ENCODE assay signal across 26 cellular contexts in genomic region chr1:174623640-174624039, GRCh38.
"Had no signal": no experiment of that assay in that cellular context is flagged by ENCODE, and none has a peak within 500 bp of the region (broad histone marks: within the 10 kb centered on the region; RNA-seq: fewer than 3 reads in every experiment).

No MANE protein-coding gene starts in this region.

- H3K27ac Mint-ChIP-seq: naive thymus-derived CD4-positive, alpha-beta T cell; natural killer cell treated with Interleukin-12 subunit alpha and Interleukin-12 subunit beta and Interleukin-15 and Interleukin-18, amount 100 ng/mL, for 72 hours; progenitor cell of endocrine pancreas; stimulated activated memory B cell treated with anti-CD40 and anti-IgM and Interleukin-4, amounts not matched to agents 10 μg/mL and 1 μg/mL and 100 μg/mL, for 72 hours; stimulated activated naive CD8-positive, alpha-beta T cell treated with anti-CD3 and anti-CD28 coated beads, Interleukin-15, amount 100 ng/mL, for 72 hours; type B pancreatic cell had no signal

- DNase-seq: islet precursor cell; kidney glomerular epithelial cell; left cardiac atrium; left ventricle myocardium inferior; mesendoderm; midbrain; mucosa of descending colon; naive thymus-derived CD4-positive, alpha-beta T cell; ovary; retina; right lobe of liver; stimulated activated CD4-positive, alpha-beta T cell treated with anti-CD3 and anti-CD28 coated beads, Interleukin-1b, Interleukin-23, amount 100 ng/mL, for 48 hours; stimulated activated CD4-positive, alpha-beta T cell treated with anti-CD3 and anti-CD28 coated beads, Interleukin-2, amount 100 ng/mL, for 48 hours; stimulated activated CD4-positive, alpha-beta T cell treated with anti-CD3 and anti-CD28 coated beads, Interleukin-4, amount 100 ng/mL, for 4 hours; stimulated activated CD8-positive, alpha-beta memory T cell treated with anti-CD3 and anti-CD28 coated beads, Interleukin-4, amount 100 ng/mL, for 48 hours; stimulated activated naive CD4-positive, alpha-beta T cell treated with Interleukin-2 at 50 U/mL for 16 hours; stimulated activated naive CD8-positive, alpha-beta T cell treated with anti-CD3 and anti-CD28 coated beads, Interleukin-15, amount 100 ng/mL, for 72 hours; substantia nigra; uterus had no signal

- H3K27me3 ChIP-seq: ovary, right lobe of liver, tibial nerve, uterus had no signal

- H3K4me1 ChIP-seq: left ventricle myocardium inferior, tibial nerve, uterus had no signal

- H3K4me3 ChIP-seq: left ventricle myocardium inferior, lung, mucosa of descending colon, ovary, right lobe of liver, smooth muscle cell, tibial nerve, uterus had no signal

- H3K27me3 Mint-ChIP-seq: naive thymus-derived CD4-positive, alpha-beta T cell; natural killer cell treated with Interleukin-12 subunit alpha and Interleukin-12 subunit beta and Interleukin-15 and Interleukin-18, amount 100 ng/mL, for 72 hours; progenitor cell of endocrine pancreas; stimulated activated memory B cell treated with anti-CD40 and anti-IgM and Interleukin-4, amounts not matched to agents 10 μg/mL and 1 μg/mL and 100 μg/mL, for 72 hours; stimulated activated naive CD8-positive, alpha-beta T cell treated with anti-CD3 and anti-CD28 coated beads, Interleukin-15, amount 100 ng/mL, for 72 hours; type B pancreatic cell had no signal

- H3K27ac ChIP-seq: left ventricle myocardium inferior, ovary, right lobe of liver, tibial nerve, uterus had no signal

- H3K4me1 Mint-ChIP-seq: stimulated activated memory B cell treated with anti-CD40 and anti-IgM and Interleukin-4, amounts not matched to agents 10 μg/mL and 1 μg/mL and 100 μg/mL, for 72 hours; stimulated activated naive CD8-positive, alpha-beta T cell treated with anti-CD3 and anti-CD28 coated beads, Interleukin-15, amount 100 ng/mL, for 72 hours had no signal

- H3K9me3 ChIP-seq: mucosa of descending colon, ovary, right lobe of liver, uterus had no signal

- ATAC-seq: mucosa of descending colon; naive thymus-derived CD4-positive, alpha-beta T cell; natural killer cell treated with Interleukin-12 subunit alpha and Interleukin-12 subunit beta and Interleukin-15 and Interleukin-18, amount 100 ng/mL, for 72 hours; stimulated activated memory B cell treated with anti-CD40 and anti-IgM and Interleukin-4, amounts not matched to agents 10 μg/mL and 1 μg/mL and 100 μg/mL, for 72 hours; stimulated activated naive CD8-positive, alpha-beta T cell treated with anti-CD3 and anti-CD28 coated beads, Interleukin-15, amount 100 ng/mL, for 72 hours had no signal

- H3K36me3 ChIP-seq: left ventricle myocardium inferior, ovary, right lobe of liver, tibial nerve, uterus had no signal

- H3K4me3 Mint-ChIP-seq: naive thymus-derived CD4-positive, alpha-beta T cell; natural killer cell treated with Interleukin-12 subunit alpha and Interleukin-12 subunit beta and Interleukin-15 and Interleukin-18, amount 100 ng/mL, for 72 hours; stimulated activated memory B cell treated with anti-CD40 and anti-IgM and Interleukin-4, amounts not matched to agents 10 μg/mL and 1 μg/mL and 100 μg/mL, for 72 hours; stimulated activated naive CD8-positive, alpha-beta T cell treated with anti-CD3 and anti-CD28 coated beads, Interleukin-15, amount 100 ng/mL, for 72 hours; type B pancreatic cell had no signal
